Comparison of ENCODE assay signal across 25 cellular contexts in the genomic region with DNA sequence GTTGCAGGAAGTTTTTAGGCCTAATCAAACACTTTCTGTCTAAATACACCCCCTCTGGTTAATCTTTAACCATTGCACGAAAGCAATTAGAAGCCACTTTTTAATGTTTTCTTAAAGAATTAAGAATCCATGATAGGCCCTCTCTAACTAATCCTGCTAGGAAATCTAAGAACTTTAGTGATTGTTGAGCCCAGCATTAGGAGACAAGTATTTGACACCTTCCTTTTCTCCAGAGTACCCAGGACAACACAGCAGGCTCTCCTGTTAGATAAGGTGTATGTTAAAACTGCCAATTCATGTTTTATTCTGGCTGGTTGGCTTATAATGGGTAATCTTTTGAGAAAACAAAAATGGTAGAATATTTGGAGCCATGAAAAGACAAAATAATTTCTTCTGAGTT.
"Had no signal": no experiment of that assay in that cellular context is flagged by ENCODE, and none has a peak within 500 bp of the region (broad histone marks: within the 10 kb centered on the region; RNA-seq: fewer than 3 reads in every experiment).

No MANE protein-coding gene starts in this region.

- H3K27me3 ChIP-seq: neural progenitor cell, right lobe of liver, sigmoid colon, stomach, thyroid gland, tibial nerve, upper lobe of left lung, vagina had no signal

- H3K4me1 ChIP-seq: parathyroid adenoma, psoas muscle, right lobe of liver, sigmoid colon, stomach, thyroid gland, tibial nerve, upper lobe of left lung, vagina had no signal

- DNase-seq: natural killer cell; occipital lobe; ovary; posterior cingulate gyrus; psoas muscle; right cardiac atrium; right lobe of liver; sigmoid colon; small intestine; stimulated activated CD4-positive, alpha-beta T cell treated with anti-CD3 and anti-CD28 coated beads, Interleukin-15, amount 100 ng/mL, for 24 hours; stimulated activated CD4-positive, alpha-beta T cell treated with anti-CD3 and anti-CD28 coated beads, Interleukin-2, amount 100 ng/mL, for 24 hours; stimulated activated CD4-positive, alpha-beta T cell treated with anti-CD3 and anti-CD28 coated beads, Interleukin-2, amount 100 ng/mL, for 48 hours; stimulated activated CD4-positive, alpha-beta T cell treated with anti-CD3 and anti-CD28 coated beads, Interleukin-4, amount 100 ng/mL, for 24 hours; stimulated activated naive B cell treated with anti-CD40 and anti-IgM and Interleukin-4, amounts not matched to agents 10 μg/mL and 1 μg/mL and 100 μg/mL, for 72 hours; stimulated activated naive CD4-positive, alpha-beta T cell treated with Interleukin-2 at 50 U/mL for 16 hours; stomach; thyroid gland; trophoblast cell; upper lobe of left lung had no signal

- H3K4me3 ChIP-seq: neural progenitor cell, ovary, psoas muscle, right lobe of liver, sigmoid colon, stomach, thoracic aorta, thyroid gland, tibial nerve, upper lobe of left lung, vagina had no signal

- H3K4me2 ChIP-seq: neural progenitor cell had no signal

- H3K79me2 ChIP-seq: parathyroid adenoma had no signal

- H3K36me3 ChIP-seq: neural progenitor cell, ovary, right lobe of liver, sigmoid colon, stomach, thoracic aorta, thyroid gland, tibial nerve, upper lobe of left lung, vagina had no signal

- H3K9ac ChIP-seq: neural progenitor cell, parathyroid adenoma had no signal

- ATAC-seq: natural killer cell; psoas muscle; right cardiac atrium; stimulated activated effector memory CD8-positive, alpha-beta T cell treated with anti-CD3 and anti-CD28 coated beads, Interleukin-12 subunit alpha, Interleukin-12 subunit beta, amount 100 ng/mL, for 72 hours; stimulated activated naive B cell treated with anti-CD40 and anti-IgM and Interleukin-4, amounts not matched to agents 10 μg/mL and 1 μg/mL and 100 μg/mL, for 72 hours had no signal

- H3K27ac ChIP-seq: neural progenitor cell, ovary, parathyroid adenoma, psoas muscle, right lobe of liver, sigmoid colon, stomach, thoracic aorta, thyroid gland, tibial nerve, upper lobe of left lung, vagina had no signal
